In genomic region chr12:106974525-106974924, GRCh38 we compare ENCODE assay signal across 13 cellular contexts. TPM values are rescaled to one million over a fixed set of nuclear protein-coding genes. Genes with fewer than 3 reads are reported as not detected.
DNase-seq lines count a peak whose midpoint lies in the region; ATAC-seq and TF ChIP-seq lines count a peak whose summit lies in the region.
"Had no signal": no experiment of that assay in that cellular context is flagged by ENCODE, and none has a peak within 500 bp of the region (broad histone marks: within the 10 kb centered on the region; RNA-seq: fewer than 3 reads in every experiment).

No MANE protein-coding gene starts in this region.

- WGBS in gastroesophageal sphincter (ENCODE audit: low coverage in 1 of 2), 2 donors: 86 to 90% methylated on average over 1 to 3 of the region's 3 CpGs
- WGBS in heart right ventricle, 2 donors: 89% methylated on average over 3 of the region's 3 CpGs

- H3K4me3 Mint-ChIP-seq in CD4-positive, alpha-beta memory T cell: no peak overlapping the region
- H3K4me3 Mint-ChIP-seq: CD14-positive monocyte had no signal

- no peaks in the 10 kb centered on the region for H3K27me3 ChIP-seq in CD4-positive, alpha-beta memory T cell (ENCODE audit: insufficient read depth, low read length)
- no peaks in the 10 kb centered on the region for H3K27me3 ChIP-seq in gastroesophageal sphincter
- H3K27me3 ChIP-seq in heart right ventricle: no peaks in the 10 kb centered on the region

- no peaks in the 10 kb centered on the region for H3K9me3 ChIP-seq in CD4-positive, alpha-beta memory T cell (ENCODE audit: control insufficient read depth in 1 of 2, low read length in 2 of 2)
- no peaks in the 10 kb centered on the region for H3K9me3 ChIP-seq in gastroesophageal sphincter
- no peaks in the 10 kb centered on the region for H3K9me3 ChIP-seq in heart right ventricle

- no peak for TF ChIP-seq POLR2A in gastroesophageal sphincter (IDR thresholded peaks at IDR 0.05)

- H3K27me3 Mint-ChIP-seq in CD4-positive, alpha-beta memory T cell: no peaks in the 10 kb centered on the region

- H3K4me3 ChIP-seq in CD4-positive, alpha-beta memory T cell (ENCODE audit: low read length in 2 of 2): no peak overlapping the region
- H3K4me3 ChIP-seq in gastroesophageal sphincter: no peak overlapping the region
- no peak overlapping the region for H3K4me3 ChIP-seq in heart right ventricle

- intact Hi-C loops in CD4-positive, alpha-beta memory T cell (cut with micrococcal nuclease): no loop called here
- intact Hi-C loops in heart right ventricle (cut with DNase I): no loop called here

- H3K36me3 ChIP-seq in CD4-positive, alpha-beta memory T cell (ENCODE audit: insufficient read depth, low read length): peaks cover 11% of the 10 kb centered on the region
- H3K36me3 ChIP-seq in gastroesophageal sphincter: peaks cover 0 to 21% of the 10 kb centered on the region in 2 donors
- peaks cover 0 to 51% (median 10%) of the 10 kb centered on the region in 9 donors for H3K36me3 ChIP-seq in heart right ventricle

- H3K4me1 Mint-ChIP-seq in CD4-positive, alpha-beta memory T cell: peaks cover 0 to 9% (median 7%) of the 10 kb centered on the region in 4 donors
- H3K4me1 Mint-ChIP-seq: CD14-positive monocyte had no signal

- no peak for DNase-seq in CD4-positive, alpha-beta memory T cell
- DNase-seq in GM19240 (ENCODE audit: insufficient read length, low spot score) (peak; percentile 23), heart right ventricle (no peak), medulla oblongata (ENCODE audit: extremely low spot score) (no peak)
- DNase-seq in stimulated activated naive CD4-positive, alpha-beta T cell treated with Interleukin-2 at 50 U/mL for 16 hours (lab: John Stamatoyannopoulos, UW): no peak
- DNase-seq: HCEC 1CT; head of caudate nucleus; NCI-H1436 treated with DMSO at 0.1 percent for 48 hours; stimulated activated naive CD4-positive, alpha-beta T cell had no signal

- peak overlapping the region in 6 of 7 donors; percentile 14 to 75 (median 58) for H3K27ac Mint-ChIP-seq in CD4-positive, alpha-beta memory T cell
- H3K27ac Mint-ChIP-seq: CD14-positive monocyte had no signal

- H3K36me3 Mint-ChIP-seq in CD4-positive, alpha-beta memory T cell: peaks cover 19 to 39% of the 10 kb centered on the region in 2 donors

- CTCF ChIA-PET in CD4-positive, alpha-beta memory T cell (lab: Charles Lee; ENCODE audit: partially characterized antibody): no interaction called here

- H3K27ac ChIP-seq in CD4-positive, alpha-beta memory T cell (ENCODE audit: low read depth, low read length): no peak overlapping the region
- H3K27ac ChIP-seq in gastroesophageal sphincter (peak overlapping the region in 3 of 4 donors; percentile 12 to 25 (median 17)), heart right ventricle (no peak overlapping the region)

- no peaks in the 10 kb centered on the region for H3K9me3 Mint-ChIP-seq in CD4-positive, alpha-beta memory T cell
- H3K9me3 Mint-ChIP-seq: CD14-positive monocyte had no signal

- TF ChIP-seq EP300 in gastroesophageal sphincter (IDR thresholded peaks at IDR 0.05): no peak

- POLR2A ChIA-PET in CD4-positive, alpha-beta memory T cell (lab: Charles Lee; ENCODE audit: partially characterized antibody): no interaction called here

- TF ChIP-seq CTCF in gastroesophageal sphincter (IDR thresholded peaks at IDR 0.05) (no peak), heart right ventricle (IDR thresholded peaks at IDR 0.05) (no peak)

- ATAC-seq in HG03103 (IDR thresholded peaks at IDR 0.05; ENCODE audit: low read depth, unreplicated experiment) (peak; percentile 65), gastroesophageal sphincter (no peak), GM21825 (IDR thresholded peaks at IDR 0.05; ENCODE audit: unreplicated experiment) (no peak), heart right ventricle (no peak)

- no peaks in the 10 kb centered on the region for H3K4me1 ChIP-seq in CD4-positive, alpha-beta memory T cell (ENCODE audit: insufficient read depth, low read length)
- peaks cover 9 to 78% (median 23%) of the 10 kb centered on the region in 3 donors for H3K4me1 ChIP-seq in gastroesophageal sphincter
- H3K4me1 ChIP-seq in heart right ventricle: peaks cover 18 to 72% (median 51%) of the 10 kb centered on the region in 9 donors

RNA-seq across cellular contexts. Expression of gene MTERF2, which starts 12.4 kb away (rescaled TPM):
- 10 to 100 TPM; 12.0 TPM for total RNA-seq in CD4-positive, alpha-beta memory T cell
- 1 to 10 TPM; 5.6 to 8.5 TPM for polyA plus RNA-seq in CD4-positive, alpha-beta memory T cell
- total RNA-seq in gastroesophageal sphincter: 10 to 100 TPM; 22.5 to 35.0 (median 29.4) TPM
- 10 to 100 TPM; 18.1 to 42.4 (median 28.0) TPM for total RNA-seq in heart right ventricle
- 10 to 100 TPM; 13.2 to 70.0 TPM for polyA plus RNA-seq in heart right ventricle

RNA-seq across cellular contexts. Expression of gene TMEM263, which starts 18.8 kb away (rescaled TPM):
- 10 to 100 TPM; 31.2 to 32.9 TPM for total RNA-seq in CD4-positive, alpha-beta memory T cell
- polyA plus RNA-seq in CD4-positive, alpha-beta memory T cell: 10 to 100 TPM; 28.4 to 30.1 TPM
- total RNA-seq in gastroesophageal sphincter (10 to 100 TPM; 36.1 to 48.1 (median 42.0) TPM), heart right ventricle (10 to 100 TPM; 31.1 to 47.5 (median 37.0) TPM)
- polyA plus RNA-seq in heart right ventricle: 10 to 100 TPM; 15.1 to 22.7 TPM

Comparison
In these comparisons a context has a peak if more than half of its experiments do, and no peak if none do; other contexts are left out.
1. H3K27ac ChIP-seq: peak in gastroesophageal sphincter (3 of 4); none in CD4-positive, alpha-beta memory T cell (single experiment) and heart right ventricle (0 of 10).